8 cellular contexts compared by ENCODE assay signal in genomic region chr13:52127783-52128702, GRCh38. TPM values are rescaled to one million over a fixed set of nuclear protein-coding genes. Genes with fewer than 3 reads are reported as not detected.
A peak's percentile ranks its signal among the peaks of the same experiment; 100 is the strongest.
DNase-seq lines count a peak whose midpoint lies in the region; ATAC-seq, FAIRE-seq and TF ChIP-seq lines count a peak whose summit lies in the region.

No MANE protein-coding gene starts in this region.

- FAIRE-seq in H54 (lab: Jason Lieb, UNC) = no peak
- peak; percentile 81 for FAIRE-seq in astrocyte (lab: Jason Lieb, UNC)

- no peaks in the 10 kb centered on the region for H3K27me3 Mint-ChIP-seq in astrocyte (ENCODE audit: low read depth, unreplicated experiment)

- H3K4me3 Mint-ChIP-seq in astrocyte (ENCODE audit: unreplicated experiment) = peak overlapping the region; percentile 86

- H3K4me2 ChIP-seq in astrocyte (ENCODE audit: low read length) = peak overlapping the region; percentile 99

- no peak for ATAC-seq in GM18873 (IDR thresholded peaks at IDR 0.05; ENCODE audit: low FRiP score, unreplicated experiment)

- no peak overlapping the region for H3K27ac Mint-ChIP-seq in astrocyte (ENCODE audit: unreplicated experiment)

- no peaks in the 10 kb centered on the region for H3K9me3 ChIP-seq in astrocyte (ENCODE audit: insufficient read depth, low read depth, low read length)

- TF ChIP-seq CTCF in astrocyte (IDR thresholded peaks at IDR 0.05; ENCODE audit: insufficient read depth, low read depth, low read length) = peak; percentile 94

- H3K4me3 ChIP-seq in astrocyte (ENCODE audit: insufficient read depth, low read depth, low read length) = peak overlapping the region; percentile 57

- peaks cover 3% of the 10 kb centered on the region for H3K4me1 Mint-ChIP-seq in astrocyte (ENCODE audit: low read depth, unreplicated experiment)

- H3K79me2 ChIP-seq in astrocyte (ENCODE audit: insufficient read depth, low read length) = no peaks in the 10 kb centered on the region

- peaks cover 15% of the 10 kb centered on the region for H3K36me3 ChIP-seq in astrocyte (ENCODE audit: insufficient read depth, low read length)

- H3K9ac ChIP-seq in astrocyte (ENCODE audit: low read length) = peak overlapping the region; percentile 43

- peaks cover 6% of the 10 kb centered on the region for H3K9me3 Mint-ChIP-seq in astrocyte (ENCODE audit: unreplicated experiment)

- peaks cover 15% of the 10 kb centered on the region for H3K36me3 Mint-ChIP-seq in astrocyte (ENCODE audit: low read depth, unreplicated experiment)

- H3K4me1 ChIP-seq in astrocyte (ENCODE audit: insufficient read depth, low read length) = peaks cover 12% of the 10 kb centered on the region

- H3K27ac ChIP-seq in astrocyte (ENCODE audit: low read depth, low read length) = no peak overlapping the region

- H3K27me3 ChIP-seq in astrocyte (ENCODE audit: insufficient read depth, low read length) = no peaks in the 10 kb centered on the region

- no peaks in the 10 kb centered on the region for H4K20me1 ChIP-seq in astrocyte (ENCODE audit: insufficient read depth, low read length)

- no peak for TF ChIP-seq POLR2A in H54 (IDR thresholded peaks at IDR 0.05; ENCODE audit: low read depth, low read length)

- H2AFZ ChIP-seq in astrocyte (ENCODE audit: low read depth, low read length) = peak overlapping the region; percentile 78

- DNase-seq in Daoy (ENCODE audit: low read depth) (peak; percentile 56), H54 (ENCODE audit: insufficient read length, low spot score) (peak; percentile 25), NCI-H1105 (lab: John Stamatoyannopoulos, UW) (peak; percentile 46), T follicular helper cell (ENCODE audit: low read depth) (peak; percentile 26), astrocyte (ENCODE audit: low read depth) (peak; percentile 62), hepatic stellate cell (ENCODE audit: low spot score) (peak; percentile 65), renal cortical epithelial cell (ENCODE audit: low read depth) (peak; percentile 73)

RNA-seq across cellular contexts. Expression of gene NEK5, which starts 0.8 kb away (rescaled TPM):
- total RNA-seq in Daoy (2014; rRNA removed; shearing (Covaris generic)) = 0.23 TPM in 1 of 2 replicates, not detected in the other
- total RNA-seq in astrocyte (0.34 and 0.50 TPM in 2 replicates), renal cortical epithelial cell (0.17 and 1.4 TPM in 2 replicates)

RNA-seq across cellular contexts. Expression of gene NEK3, which starts 31.4 kb away (rescaled TPM):
- 17.1 and 17.8 TPM in 2 replicates for total RNA-seq in Daoy (2014; rRNA removed; shearing (Covaris generic))
- total RNA-seq in astrocyte (13.9 and 15.3 TPM in 2 replicates), renal cortical epithelial cell (9.6 and 11.9 TPM in 2 replicates)
